In the genomic region with DNA sequence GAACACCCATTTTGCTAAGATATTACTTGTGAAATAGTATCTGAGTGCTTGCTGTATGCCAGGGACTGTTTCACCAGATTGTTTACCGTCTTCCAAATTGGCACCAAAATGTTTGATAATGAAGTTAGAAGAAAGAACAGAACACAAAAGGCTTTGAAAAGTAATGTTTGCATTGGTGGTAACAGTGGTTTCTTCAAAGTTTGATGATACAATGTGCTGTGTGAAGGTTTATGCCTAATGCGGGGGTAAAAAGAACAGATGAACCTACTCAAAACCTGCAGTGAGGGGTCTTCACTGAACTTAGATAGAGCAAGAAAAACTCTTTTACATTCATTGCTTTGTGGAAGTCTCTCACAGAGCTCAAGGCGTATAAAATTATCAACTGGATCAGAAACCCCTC, we compare ENCODE assay signal across 1 cellular context.
TF ChIP-seq lines count a peak whose summit lies in the region.

No MANE protein-coding gene starts in this region.

TF ChIP-seq in SK-N-SH treated with all-trans-retinoic acid at 6 μM for 48 hours, 23 proteins besides CTCF, POLR2A, EP300 and RAD21 (continued from another document):
- no peak for TF ChIP-seq ARNTL (CRISPR knock-in tag; IDR thresholded peaks at IDR 0.05; ENCODE audit: borderline replicate concordance, low read depth)
- TF ChIP-seq, protein P1, sequence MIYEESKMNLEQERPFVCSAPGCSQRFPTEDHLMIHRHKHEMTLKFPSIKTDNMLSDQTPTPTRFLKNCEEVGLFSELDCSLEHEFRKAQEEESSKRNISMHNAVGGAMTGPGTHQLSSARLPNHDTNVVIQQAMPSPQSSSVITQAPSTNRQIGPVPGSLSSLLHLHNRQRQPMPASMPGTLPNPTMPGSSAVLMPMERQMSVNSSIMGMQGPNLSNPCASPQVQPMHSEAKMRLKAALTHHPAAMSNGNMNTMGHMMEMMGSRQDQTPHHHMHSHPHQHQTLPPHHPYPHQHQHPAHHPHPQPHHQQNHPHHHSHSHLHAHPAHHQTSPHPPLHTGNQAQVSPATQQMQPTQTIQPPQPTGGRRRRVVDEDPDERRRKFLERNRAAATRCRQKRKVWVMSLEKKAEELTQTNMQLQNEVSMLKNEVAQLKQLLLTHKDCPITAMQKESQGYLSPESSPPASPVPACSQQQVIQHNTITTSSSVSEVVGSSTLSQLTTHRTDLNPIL (CRISPR knock-in tag; IDR thresholded peaks at IDR 0.05; ENCODE audit: low read depth), result no peak
TF ChIP-seq in SK-N-SH treated with all-trans-retinoic acid at 6 μM for 48 hours: peak in this region for 0.
